Comparison of ENCODE assay signal across 16 cellular contexts in the genomic region with DNA sequence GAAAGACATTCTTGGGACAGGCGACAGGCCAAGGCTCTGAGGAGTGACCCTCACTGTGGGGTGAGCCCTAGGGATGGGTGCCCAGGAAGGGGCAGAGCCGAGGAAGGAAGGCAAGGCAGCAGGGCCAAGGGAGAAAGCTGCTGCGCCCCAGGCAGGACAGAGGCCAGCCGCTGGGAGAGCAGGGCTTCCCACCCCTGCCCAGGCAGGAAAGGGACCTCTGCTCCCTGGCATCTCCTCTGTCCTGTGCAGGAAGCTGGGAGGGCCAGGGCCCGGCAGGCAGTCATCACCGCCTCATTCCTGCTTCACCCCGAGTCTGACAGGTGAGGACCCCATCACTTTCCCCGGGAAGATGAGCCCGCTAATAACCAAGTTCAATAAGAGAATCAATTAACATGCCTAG.
DNase-seq lines count a peak whose midpoint lies in the region; ATAC-seq and TF ChIP-seq lines count a peak whose summit lies in the region.
"Had no signal": no experiment of that assay in that cellular context is flagged by ENCODE, and none has a peak within 500 bp of the region (broad histone marks: within the 10 kb centered on the region; RNA-seq: fewer than 3 reads in every experiment).

No MANE protein-coding gene starts in this region.

- POLR2A ChIA-PET in activated CD8-positive, alpha-beta T cell treated with anti-CD3 and anti-CD28 coated beads, Interleukin-2, amount 10 ng/mL, durations not matched to agents 7 days and 5 days (lab: Charles Lee): no interaction called here

- peak overlapping the region; percentile 76; the same call in 1 of the 2 replicates for H3K27ac ChIP-seq in BLaER1
- H3K27ac ChIP-seq in esophagus squamous epithelium: peak overlapping the region in 3 of 4 donors; percentile 4 to 65 (median 52)
- peak overlapping the region; percentile 11 for H3K27ac ChIP-seq in vagina
- H3K27ac ChIP-seq: 22Rv1, A549, C4-2B had no signal

- H3K4me1 Mint-ChIP-seq in activated CD8-positive, alpha-beta T cell treated with anti-CD3 and anti-CD28 coated beads, Interleukin-2, amount 10 ng/mL, durations not matched to agents 7 days and 5 days (ENCODE audit: low read depth): peaks cover 17% of the 10 kb centered on the region
- H3K4me1 Mint-ChIP-seq: B cell had no signal

- H3K9ac ChIP-seq in BLaER1: no peak overlapping the region; the same call in 1 of the 2 replicates

- 42 to 80% methylated on average over 1 to 5 of the region's 9 CpGs for WGBS in esophagus squamous epithelium, 2 donors

- no peak overlapping the region for H3K27ac Mint-ChIP-seq in activated CD8-positive, alpha-beta T cell treated with anti-CD3 and anti-CD28 coated beads, Interleukin-2, amount 10 ng/mL, durations not matched to agents 7 days and 5 days
- H3K27ac Mint-ChIP-seq: B cell; CD4-positive, alpha-beta T cell; CD8-positive, alpha-beta T cell had no signal

- DNase-seq in esophagus squamous epithelium (lab: John Stamatoyannopoulos, UW) (no peak), vagina (ENCODE audit: extremely low spot score in 2 of 2) (no peak), NCI-H1694 (lab: John Stamatoyannopoulos, UW) (no peak)
- no peak for DNase-seq in activated CD8-positive, alpha-beta T cell treated with anti-CD3 and anti-CD28 coated beads, Interleukin-2, amount 10 ng/mL, durations not matched to agents 7 days and 5 days
- DNase-seq: AML-193; Caco-2; Calu3; CD4-positive, alpha-beta T cell; CD8-positive, alpha-beta T cell; DMS79 treated with DMSO at 0.1 percent for 48 hours; GF-D8 had no signal

- H3K4me2 ChIP-seq in BLaER1: peak overlapping the region; percentile 76
- H3K4me2 ChIP-seq: A549 had no signal

- H3K9me3 Mint-ChIP-seq in activated CD8-positive, alpha-beta T cell treated with anti-CD3 and anti-CD28 coated beads, Interleukin-2, amount 10 ng/mL, durations not matched to agents 7 days and 5 days (ENCODE audit: insufficient read depth): no peaks in the 10 kb centered on the region
- H3K9me3 Mint-ChIP-seq: CD4-positive, alpha-beta T cell; CD8-positive, alpha-beta T cell had no signal

- H3K4me1 ChIP-seq in BLaER1 (peaks cover 71% of the 10 kb centered on the region), esophagus squamous epithelium (peaks cover 0 to 47% (median 12%) of the 10 kb centered on the region in 3 donors), vagina (peaks cover 18% of the 10 kb centered on the region)
- H3K4me1 ChIP-seq: A549 had no signal

- CTCF ChIA-PET in activated CD8-positive, alpha-beta T cell treated with anti-CD3 and anti-CD28 coated beads, Interleukin-2, amount 10 ng/mL, durations not matched to agents 7 days and 5 days (lab: Charles Lee): no interaction called here

- no peaks in the 10 kb centered on the region for H3K27me3 ChIP-seq in BLaER1
- H3K27me3 ChIP-seq in esophagus squamous epithelium: peaks cover 0 to 47% (median 0%) of the 10 kb centered on the region in 4 donors
- no peaks in the 10 kb centered on the region for H3K27me3 ChIP-seq in vagina

- TF ChIP-seq CTCF in esophagus squamous epithelium (IDR thresholded peaks at IDR 0.05): no peak
- no peak for TF ChIP-seq CTCF in vagina (IDR thresholded peaks at IDR 0.05)

- H3K27me3 Mint-ChIP-seq in activated CD8-positive, alpha-beta T cell treated with anti-CD3 and anti-CD28 coated beads, Interleukin-2, amount 10 ng/mL, durations not matched to agents 7 days and 5 days (ENCODE audit: low read depth): no peaks in the 10 kb centered on the region
- H3K27me3 Mint-ChIP-seq: CD4-positive, alpha-beta T cell had no signal

- no peaks in the 10 kb centered on the region for H3K36me3 ChIP-seq in BLaER1
- H3K36me3 ChIP-seq in esophagus squamous epithelium: no peaks in the 10 kb centered on the region
- no peaks in the 10 kb centered on the region for H3K36me3 ChIP-seq in vagina

- no peaks in the 10 kb centered on the region for H4K20me1 ChIP-seq in BLaER1

- intact Hi-C loops in esophagus squamous epithelium (cut with DNase I) (no loop called here), vagina (cut with DNase I) (no loop called here)

- H3K4me3 ChIP-seq in BLaER1: no peak overlapping the region
- H3K4me3 ChIP-seq in esophagus squamous epithelium: no peak overlapping the region
- H3K4me3 ChIP-seq in vagina: no peak overlapping the region
- H3K4me3 ChIP-seq: A549 had no signal

- H3K9me3 ChIP-seq in BLaER1: no peaks in the 10 kb centered on the region
- no peaks in the 10 kb centered on the region for H3K9me3 ChIP-seq in esophagus squamous epithelium
- H3K9me3 ChIP-seq in vagina: no peaks in the 10 kb centered on the region
- H3K9me3 ChIP-seq: A549, Caco-2 had no signal

- no peaks in the 10 kb centered on the region for H3K36me3 Mint-ChIP-seq in activated CD8-positive, alpha-beta T cell treated with anti-CD3 and anti-CD28 coated beads, Interleukin-2, amount 10 ng/mL, durations not matched to agents 7 days and 5 days (ENCODE audit: low read depth)
- H3K36me3 Mint-ChIP-seq: CD8-positive, alpha-beta T cell had no signal

- no peak for TF ChIP-seq POLR2A in esophagus squamous epithelium (IDR thresholded peaks at IDR 0.05)
- no peak for TF ChIP-seq POLR2A in vagina (IDR thresholded peaks at IDR 0.05)

- H3K4me3 Mint-ChIP-seq in activated CD8-positive, alpha-beta T cell treated with anti-CD3 and anti-CD28 coated beads, Interleukin-2, amount 10 ng/mL, durations not matched to agents 7 days and 5 days: no peak overlapping the region
- H3K4me3 Mint-ChIP-seq: B cell; CD4-positive, alpha-beta T cell; CD8-positive, alpha-beta T cell had no signal

- ATAC-seq in activated CD8-positive, alpha-beta T cell treated with anti-CD3 and anti-CD28 coated beads, Interleukin-2, amount 10 ng/mL, durations not matched to agents 7 days and 5 days: no peak
- ATAC-seq: A549; CD8-positive, alpha-beta T cell had no signal

Comparison
In these comparisons a context has a peak if more than half of its experiments do, and no peak if none do; other contexts are left out.
1. H3K27ac ChIP-seq: peak in every context shown above with its lines; median percentile 76 in BLaER1; 52 in esophagus squamous epithelium; 11 in vagina.